In genomic region chr2:32039447-32040219, GRCh38 we compare ENCODE assay signal across 1 cellular context.
TF ChIP-seq lines count a peak whose summit lies in the region.

TSS of gene DPY30 (minus strand) at chr2:32039805. CDS start at chr2:32039456, 349 bp downstream.

TF ChIP-seq in K562, 482 proteins besides CTCF, POLR2A, EP300 and RAD21 (continued from another document):
- TF ChIP-seq TSHZ1 (CRISPR knock-in tag; IDR thresholded peaks at IDR 0.05) (no peak), RBFOX2 (IDR thresholded peaks at IDR 0.05; ENCODE audit: low read depth, low read length) (peak; percentile 97), ZKSCAN8 (CRISPR knock-in tag; IDR thresholded peaks at IDR 0.05) (no peak), CCNT2 (IDR thresholded peaks at IDR 0.05; ENCODE audit: borderline replicate concordance, extremely low read depth, insufficient read length, low read depth, low read length) (peak; percentile 33), FOXA1 (IDR thresholded peaks at IDR 0.05; ENCODE audit: borderline replicate concordance) (no peak), ZZZ3 (IDR thresholded peaks at IDR 0.05) (0 out of 2 replicates have a peak, but pooled peaks have one; percentile 64), RAD51 (IDR thresholded peaks at IDR 0.05; ENCODE audit: borderline replicate concordance, low read depth) (no peak), ZNF324 (CRISPR knock-in tag; IDR thresholded peaks at IDR 0.05) (no peak), RBM22 (IDR thresholded peaks at IDR 0.05; ENCODE audit: low read depth, low read length, poor library complexity, severe bottlenecking) (no peak), SREBF2 (CRISPR knock-in tag; IDR thresholded peaks at IDR 0.05) (no peak)
- TF ChIP-seq, protein P1, sequence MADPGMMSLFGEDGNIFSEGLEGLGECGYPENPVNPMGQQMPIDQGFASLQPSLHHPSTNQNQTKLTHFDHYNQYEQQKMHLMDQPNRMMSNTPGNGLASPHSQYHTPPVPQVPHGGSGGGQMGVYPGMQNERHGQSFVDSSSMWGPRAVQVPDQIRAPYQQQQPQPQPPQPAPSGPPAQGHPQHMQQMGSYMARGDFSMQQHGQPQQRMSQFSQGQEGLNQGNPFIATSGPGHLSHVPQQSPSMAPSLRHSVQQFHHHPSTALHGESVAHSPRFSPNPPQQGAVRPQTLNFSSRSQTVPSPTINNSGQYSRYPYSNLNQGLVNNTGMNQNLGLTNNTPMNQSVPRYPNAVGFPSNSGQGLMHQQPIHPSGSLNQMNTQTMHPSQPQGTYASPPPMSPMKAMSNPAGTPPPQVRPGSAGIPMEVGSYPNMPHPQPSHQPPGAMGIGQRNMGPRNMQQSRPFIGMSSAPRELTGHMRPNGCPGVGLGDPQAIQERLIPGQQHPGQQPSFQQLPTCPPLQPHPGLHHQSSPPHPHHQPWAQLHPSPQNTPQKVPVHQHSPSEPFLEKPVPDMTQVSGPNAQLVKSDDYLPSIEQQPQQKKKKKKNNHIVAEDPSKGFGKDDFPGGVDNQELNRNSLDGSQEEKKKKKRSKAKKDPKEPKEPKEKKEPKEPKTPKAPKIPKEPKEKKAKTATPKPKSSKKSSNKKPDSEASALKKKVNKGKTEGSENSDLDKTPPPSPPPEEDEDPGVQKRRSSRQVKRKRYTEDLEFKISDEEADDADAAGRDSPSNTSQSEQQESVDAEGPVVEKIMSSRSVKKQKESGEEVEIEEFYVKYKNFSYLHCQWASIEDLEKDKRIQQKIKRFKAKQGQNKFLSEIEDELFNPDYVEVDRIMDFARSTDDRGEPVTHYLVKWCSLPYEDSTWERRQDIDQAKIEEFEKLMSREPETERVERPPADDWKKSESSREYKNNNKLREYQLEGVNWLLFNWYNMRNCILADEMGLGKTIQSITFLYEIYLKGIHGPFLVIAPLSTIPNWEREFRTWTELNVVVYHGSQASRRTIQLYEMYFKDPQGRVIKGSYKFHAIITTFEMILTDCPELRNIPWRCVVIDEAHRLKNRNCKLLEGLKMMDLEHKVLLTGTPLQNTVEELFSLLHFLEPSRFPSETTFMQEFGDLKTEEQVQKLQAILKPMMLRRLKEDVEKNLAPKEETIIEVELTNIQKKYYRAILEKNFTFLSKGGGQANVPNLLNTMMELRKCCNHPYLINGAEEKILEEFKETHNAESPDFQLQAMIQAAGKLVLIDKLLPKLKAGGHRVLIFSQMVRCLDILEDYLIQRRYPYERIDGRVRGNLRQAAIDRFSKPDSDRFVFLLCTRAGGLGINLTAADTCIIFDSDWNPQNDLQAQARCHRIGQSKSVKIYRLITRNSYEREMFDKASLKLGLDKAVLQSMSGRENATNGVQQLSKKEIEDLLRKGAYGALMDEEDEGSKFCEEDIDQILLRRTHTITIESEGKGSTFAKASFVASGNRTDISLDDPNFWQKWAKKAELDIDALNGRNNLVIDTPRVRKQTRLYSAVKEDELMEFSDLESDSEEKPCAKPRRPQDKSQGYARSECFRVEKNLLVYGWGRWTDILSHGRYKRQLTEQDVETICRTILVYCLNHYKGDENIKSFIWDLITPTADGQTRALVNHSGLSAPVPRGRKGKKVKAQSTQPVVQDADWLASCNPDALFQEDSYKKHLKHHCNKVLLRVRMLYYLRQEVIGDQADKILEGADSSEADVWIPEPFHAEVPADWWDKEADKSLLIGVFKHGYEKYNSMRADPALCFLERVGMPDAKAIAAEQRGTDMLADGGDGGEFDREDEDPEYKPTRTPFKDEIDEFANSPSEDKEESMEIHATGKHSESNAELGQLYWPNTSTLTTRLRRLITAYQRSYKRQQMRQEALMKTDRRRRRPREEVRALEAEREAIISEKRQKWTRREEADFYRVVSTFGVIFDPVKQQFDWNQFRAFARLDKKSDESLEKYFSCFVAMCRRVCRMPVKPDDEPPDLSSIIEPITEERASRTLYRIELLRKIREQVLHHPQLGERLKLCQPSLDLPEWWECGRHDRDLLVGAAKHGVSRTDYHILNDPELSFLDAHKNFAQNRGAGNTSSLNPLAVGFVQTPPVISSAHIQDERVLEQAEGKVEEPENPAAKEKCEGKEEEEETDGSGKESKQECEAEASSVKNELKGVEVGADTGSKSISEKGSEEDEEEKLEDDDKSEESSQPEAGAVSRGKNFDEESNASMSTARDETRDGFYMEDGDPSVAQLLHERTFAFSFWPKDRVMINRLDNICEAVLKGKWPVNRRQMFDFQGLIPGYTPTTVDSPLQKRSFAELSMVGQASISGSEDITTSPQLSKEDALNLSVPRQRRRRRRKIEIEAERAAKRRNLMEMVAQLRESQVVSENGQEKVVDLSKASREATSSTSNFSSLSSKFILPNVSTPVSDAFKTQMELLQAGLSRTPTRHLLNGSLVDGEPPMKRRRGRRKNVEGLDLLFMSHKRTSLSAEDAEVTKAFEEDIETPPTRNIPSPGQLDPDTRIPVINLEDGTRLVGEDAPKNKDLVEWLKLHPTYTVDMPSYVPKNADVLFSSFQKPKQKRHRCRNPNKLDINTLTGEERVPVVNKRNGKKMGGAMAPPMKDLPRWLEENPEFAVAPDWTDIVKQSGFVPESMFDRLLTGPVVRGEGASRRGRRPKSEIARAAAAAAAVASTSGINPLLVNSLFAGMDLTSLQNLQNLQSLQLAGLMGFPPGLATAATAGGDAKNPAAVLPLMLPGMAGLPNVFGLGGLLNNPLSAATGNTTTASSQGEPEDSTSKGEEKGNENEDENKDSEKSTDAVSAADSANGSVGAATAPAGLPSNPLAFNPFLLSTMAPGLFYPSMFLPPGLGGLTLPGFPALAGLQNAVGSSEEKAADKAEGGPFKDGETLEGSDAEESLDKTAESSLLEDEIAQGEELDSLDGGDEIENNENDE (IDR thresholded peaks at IDR 0.05; ENCODE audit: low read depth, low read length), result no peak
